Comparison of ENCODE assay signal across 8 cellular contexts in genomic region chr10:22339761-22340361, GRCh38. TPM values are rescaled to one million over a fixed set of nuclear protein-coding genes. Genes with fewer than 3 reads are reported as not detected.
DNase-seq lines count a peak whose midpoint lies in the region; ATAC-seq, FAIRE-seq and TF ChIP-seq lines count a peak whose summit lies in the region.

No MANE protein-coding gene starts in this region.

- peak overlapping the region; percentile 98 for H3K4me2 ChIP-seq in mammary epithelial cell (ENCODE audit: insufficient read depth, low read depth, low read length)

- peaks cover 5% of the 10 kb centered on the region for H3K27me3 Mint-ChIP-seq in Caco-2 (ENCODE audit: insufficient read depth, unreplicated experiment)

- H3K27ac ChIP-seq in KOPT-K1 (ENCODE audit: low read depth, low read length, poor library complexity, severe bottlenecking) (peak overlapping the region; percentile 84), mammary epithelial cell (ENCODE audit: insufficient read depth, low read depth, low read length) (peak overlapping the region; percentile 69), mucosa of rectum (ENCODE audit: low read depth in 2 of 2, low read length in 2 of 2) (peak overlapping the region; percentile 84 to 89)

- peak overlapping the region; percentile 74 for H3K4me3 ChIP-seq in Caco-2 (ENCODE audit: low read depth, low read length)
- H3K4me3 ChIP-seq in mammary epithelial cell (replicated peaks in 1 of 3; ENCODE audit: insufficient read depth in 1 of 3, low read depth in 2 of 3, low read length in 3 of 3), result peak overlapping the region; percentile 71 to 87 (median 83)
- H3K4me3 ChIP-seq in mucosa of rectum (ENCODE audit: low read length in 2 of 2), result peak overlapping the region; percentile 72 to 78

- TF ChIP-seq CTCF in Caco-2 (IDR thresholded peaks at IDR 0.05; ENCODE audit: insufficient read depth in 1 of 2, low read depth in 1 of 2, low read length in 1 of 2, severe bottlenecking in 1 of 2, unreplicated experiment in 1 of 2) (no peak), mammary epithelial cell (conservative IDR thresholded peaks at IDR 0.05 in 1 of 2, IDR thresholded peaks at IDR 0.05 in 1 of 2; ENCODE audit: extremely low read depth in 1 of 2, insufficient read depth in 1 of 2, low read depth in 1 of 2, low read length in 2 of 2) (no peak)

- no peak for FAIRE-seq in urothelium cell line (lab: Jason Lieb, UNC)

- peaks cover 7% of the 10 kb centered on the region for H3K4me1 Mint-ChIP-seq in Caco-2 (ENCODE audit: low read depth, unreplicated experiment)

- H3K27ac Mint-ChIP-seq in Caco-2 (ENCODE audit: unreplicated experiment), result peak overlapping the region; percentile 93

- in situ Hi-C loops in mammary epithelial cell (cut with MboI; ENCODE audit: low sequenced_read_pairs in 2 of 2), result no loop called here

- intact Hi-C loops in Caco-2 (cut with micrococcal nuclease; ENCODE audit: unreplicated experiment), result loop anchor here (1.0 to 5.0 kb wide), 4 partner anchors 18 to 97 kb away; partner anchors contain the start of gene COMMD3
- intact Hi-C loops in mammary epithelial cell (cut with micrococcal nuclease), result loop anchor here (1.0 to 5.0 kb wide), 4 partner anchors 19 to 338 kb away; partner anchors contain the start of genes BMI1 and DNAJC1

- peaks cover 18% of the 10 kb centered on the region for H3K36me3 Mint-ChIP-seq in Caco-2 (ENCODE audit: insufficient read depth, unreplicated experiment)

- CTCF ChIA-PET in Caco-2 (lab: Charles Lee) (interaction anchor here (0.6 to 1.2 kb wide), 12 partner anchors 24 to 1470 kb away, joined by 3 to 10 read pairs (median 3); partner anchors contain the start of gene COMMD3), mammary epithelial cell (lab: Charles Lee; ENCODE audit: low non-redundant PET) (interaction anchor here (0.6 to 0.9 kb wide), 2 partner anchors 330 to 667 kb away, joined by 3 to 8 read pairs; no protein-coding TSS in a partner anchor)

- H3K4me3 Mint-ChIP-seq in Caco-2 (ENCODE audit: unreplicated experiment), result peak overlapping the region; percentile 91

- H3K36me3 ChIP-seq in Caco-2 (ENCODE audit: control insufficient read depth, insufficient read depth, low read length) (no peaks in the 10 kb centered on the region), KOPT-K1 (ENCODE audit: insufficient read depth, low read length) (no peaks in the 10 kb centered on the region), mammary epithelial cell (ENCODE audit: insufficient read depth, low read length) (no peaks in the 10 kb centered on the region), mucosa of rectum (ENCODE audit: control insufficient read depth in 2 of 2, insufficient read depth in 2 of 2, low read length in 2 of 2) (no peaks in the 10 kb centered on the region)

- H3K9me3 ChIP-seq in Caco-2, result no peaks in the 10 kb centered on the region
- peaks cover 6% of the 10 kb centered on the region for H3K9me3 ChIP-seq in KOPT-K1 (ENCODE audit: insufficient read depth, low read length, poor library complexity, severe bottlenecking)
- H3K9me3 ChIP-seq in mammary epithelial cell (replicated peaks; ENCODE audit: insufficient read depth, low read length), result peaks cover 3% of the 10 kb centered on the region
- H3K9me3 ChIP-seq in mucosa of rectum (ENCODE audit: control insufficient read depth in 2 of 2, low read length in 2 of 2), result no peaks in the 10 kb centered on the region

- dilution Hi-C loops in mammary epithelial cell (cut with HindIII; ENCODE audit: low sequenced_read_pairs), result no loop called here

- TSS peak; percentile 80 for BruUV-seq in Caco-2 (replicated peaks; lab: Mats Ljungman, UMichigan)
- BruUV-seq in mammary epithelial cell (replicated peaks; lab: Mats Ljungman, UMichigan), result no TSS peak

- H3K27me3 ChIP-seq in Caco-2 (replicated peaks; ENCODE audit: control insufficient read depth, insufficient read depth, low read length), result no peaks in the 10 kb centered on the region; the same call in 1 of the 2 replicates
- H3K27me3 ChIP-seq in mammary epithelial cell (ENCODE audit: insufficient read depth, low read length), result peaks cover 55% of the 10 kb centered on the region
- peaks cover 71 to 82% of the 10 kb centered on the region in 2 donors for H3K27me3 ChIP-seq in mucosa of rectum (ENCODE audit: control insufficient read depth in 2 of 2, insufficient read depth in 2 of 2, low read length in 2 of 2)

- H3K9me3 Mint-ChIP-seq in Caco-2 (ENCODE audit: unreplicated experiment), result no peaks in the 10 kb centered on the region

- 0% methylated on average over 11 of the region's 15 CpGs for WGBS in mammary epithelial cell (ENCODE audit: low coverage, missing lambda C conversion rate)

- DNase-seq in Caco-2, result no peak
- no peak for DNase-seq in mammary epithelial cell
- DNase-seq in urothelium cell line (ENCODE audit: low spot score), result no peak
- no peak for DNase-seq in GM03348 (ENCODE audit: low spot score)
- no peak for DNase-seq in 8988T

- no peaks in the 10 kb centered on the region for H3K79me2 ChIP-seq in mammary epithelial cell (ENCODE audit: insufficient read depth, low read length)

- POLR2A ChIA-PET in Caco-2 (lab: Charles Lee), result interaction anchor here (0.6 to 1.2 kb wide), 10 partner anchors 16 to 337 kb away, joined by 3 to 16 read pairs (median 4); partner anchors contain the start of gene COMMD3

- H3K9ac ChIP-seq in mammary epithelial cell (ENCODE audit: insufficient read depth, low read length) (peak overlapping the region; percentile 61), mucosa of rectum (ENCODE audit: low read depth in 1 of 2, low read length in 2 of 2) (peak overlapping the region; percentile 80 to 85)

- H2AFZ ChIP-seq in mammary epithelial cell (ENCODE audit: low read depth, low read length), result peak overlapping the region; percentile 82

- ATAC-seq in GM21423 (IDR thresholded peaks at IDR 0.05; ENCODE audit: unreplicated experiment), result no peak

- no peaks in the 10 kb centered on the region for H4K20me1 ChIP-seq in mammary epithelial cell (ENCODE audit: insufficient read depth, low read length)

- peaks cover 5% of the 10 kb centered on the region; the same call in 1 of the 2 replicates for H3K4me1 ChIP-seq in Caco-2
- peaks cover 28% of the 10 kb centered on the region for H3K4me1 ChIP-seq in mammary epithelial cell (ENCODE audit: insufficient read depth, low read length)
- H3K4me1 ChIP-seq in mucosa of rectum (ENCODE audit: control insufficient read depth in 2 of 2, insufficient read depth in 2 of 2, low read length in 2 of 2), result peaks cover 20 to 26% of the 10 kb centered on the region in 2 donors

RNA-seq across cellular contexts. Expression of gene SPAG6, which starts 5.4 kb away (rescaled TPM):
- 0.79 and 0.81 TPM in 2 replicates for total RNA-seq in Caco-2 (2022)
- not detected for total RNA-seq in mammary epithelial cell
- not detected for polyA plus RNA-seq in mammary epithelial cell
- not detected for polyA minus RNA-seq in mammary epithelial cell

RNA-seq across cellular contexts. Expression of gene BMI1, which starts 19.0 kb away (rescaled TPM):
- total RNA-seq in Caco-2 (2022) (118 and 121 TPM in 2 replicates), mammary epithelial cell (10 to 100 TPM; 35.5 to 42.0 TPM)
- 19.0 TPM for polyA plus RNA-seq in mammary epithelial cell
- 90.3 TPM for polyA minus RNA-seq in mammary epithelial cell

RNA-seq across cellular contexts. Expression of gene COMMD3, which starts 23.7 kb away (rescaled TPM):
- 50.7 and 55.4 TPM in 2 replicates for total RNA-seq in Caco-2 (2022)
- total RNA-seq in mammary epithelial cell, result 10 to 100 TPM; 26.7 to 48.5 TPM
- polyA plus RNA-seq in mammary epithelial cell, result 22.5 TPM
- polyA minus RNA-seq in mammary epithelial cell, result 16.0 TPM
